Comparison of ENCODE assay signal across 8 cellular contexts in the genomic region with DNA sequence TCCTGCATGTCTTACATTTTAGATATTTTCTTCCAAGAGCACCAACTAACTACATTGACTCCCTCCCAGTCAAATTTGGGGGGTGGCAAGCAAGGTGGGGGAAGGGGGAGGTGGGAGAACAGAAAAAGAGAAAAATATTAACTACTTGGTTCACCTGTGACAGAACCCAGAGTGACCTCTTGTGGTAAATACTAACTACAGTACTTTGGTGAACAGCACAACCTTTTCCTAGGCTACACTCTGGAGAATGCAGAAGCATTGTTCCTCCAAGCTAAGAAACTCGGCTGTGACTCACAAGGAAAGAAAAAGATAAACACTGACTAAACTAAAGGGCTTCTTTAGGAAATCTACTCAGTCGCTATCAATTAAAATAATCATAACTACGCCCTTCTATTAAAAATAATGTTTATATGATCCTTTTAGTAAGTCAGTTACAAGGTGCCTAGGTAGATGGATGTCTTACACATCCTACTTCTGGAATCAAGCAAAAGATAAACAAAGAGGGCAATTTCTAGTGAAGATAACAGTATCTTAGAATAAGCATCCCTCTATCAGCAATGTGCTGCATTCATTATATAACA. TPM values are rescaled to one million over a fixed set of nuclear protein-coding genes. Genes with fewer than 3 reads are reported as not detected.
A peak's percentile ranks its signal among the peaks of the same experiment; 100 is the strongest.
DNase-seq lines count a peak whose midpoint lies in the region; ATAC-seq and TF ChIP-seq lines count a peak whose summit lies in the region.

No MANE protein-coding gene starts in this region.

- H3K9me2 ChIP-seq in OCI-LY7 (ENCODE audit: insufficient read depth, low read length) = no peaks in the 10 kb centered on the region

- H3K27ac Mint-ChIP-seq in stimulated activated naive CD8-positive, alpha-beta T cell treated with anti-CD3 and anti-CD28 coated beads, Interleukin-15, amount 100 ng/mL, for 72 hours = no peak overlapping the region

- peaks cover 2% of the 10 kb centered on the region for H3K4me1 Mint-ChIP-seq in stimulated activated naive CD8-positive, alpha-beta T cell treated with anti-CD3 and anti-CD28 coated beads, Interleukin-15, amount 100 ng/mL, for 72 hours

- ATAC-seq in GM18520 (IDR thresholded peaks at IDR 0.05; ENCODE audit: unreplicated experiment) = no peak
- ATAC-seq in GM21529 (IDR thresholded peaks at IDR 0.05; ENCODE audit: unreplicated experiment) = no peak
- no peak for ATAC-seq in stimulated activated naive CD8-positive, alpha-beta T cell treated with anti-CD3 and anti-CD28 coated beads, Interleukin-15, amount 100 ng/mL, for 72 hours

- no peaks in the 10 kb centered on the region for H4K20me1 ChIP-seq in OCI-LY7 (ENCODE audit: insufficient read depth, low read length)

- H3K79me2 ChIP-seq in OCI-LY7 (ENCODE audit: insufficient read depth, low read depth, low read length) = no peaks in the 10 kb centered on the region

- CTCF ChIA-PET in OCI-LY7 (lab: Charles Lee; ENCODE audit: unreplicated experiment) = no interaction called here

- H3K4me1 ChIP-seq in OCI-LY7 (ENCODE audit: insufficient read depth, low read length, poor library complexity, severe bottlenecking) = no peaks in the 10 kb centered on the region

- BruUV-seq in OCI-LY7 (replicated peaks; lab: Mats Ljungman, UMichigan) = no TSS peak

- intact Hi-C loops in OCI-LY7 (cut with micrococcal nuclease; ENCODE audit: unreplicated experiment) = no loop called here

- DNase-seq in ACHN = peak; percentile 42
- DNase-seq in HS-5 (ENCODE audit: low read depth) = peak; percentile 1
- DNase-seq in OCI-LY7 (ENCODE audit: low spot score) = peak; percentile 13
- DNase-seq in fibroblast of the aortic adventitia (ENCODE audit: low read depth) = peak; percentile 73
- no peak for DNase-seq in stimulated activated naive CD8-positive, alpha-beta T cell treated with anti-CD3 and anti-CD28 coated beads, Interleukin-15, amount 100 ng/mL, for 72 hours
- DNase-seq in stimulated activated CD4-positive, alpha-beta T cell treated with anti-CD3 and anti-CD28 coated beads, Interleukin-4, amount 100 ng/mL, for 24 hours = no peak

- in situ Hi-C loops in ACHN (cut with HindIII; ENCODE audit: low pct_ligation_motif_present, low pct_unique_long_range_greater_than_20kb, low sequenced_read_pairs) = no loop called here

- POLR2A ChIA-PET in OCI-LY7 (lab: Charles Lee) = no interaction called here

- H3K4me3 ChIP-seq in OCI-LY7 (ENCODE audit: low read depth, low read length, poor library complexity, severe bottlenecking) (no peak overlapping the region), fibroblast of the aortic adventitia (ENCODE audit: low read depth, low read length) (no peak overlapping the region)

- no peak overlapping the region for H3K4me3 Mint-ChIP-seq in stimulated activated naive CD8-positive, alpha-beta T cell treated with anti-CD3 and anti-CD28 coated beads, Interleukin-15, amount 100 ng/mL, for 72 hours

- no peak overlapping the region for H2AFZ ChIP-seq in OCI-LY7 (ENCODE audit: low read length)

- no peaks in the 10 kb centered on the region for H3K9me3 ChIP-seq in OCI-LY7 (ENCODE audit: low read length)

- TF ChIP-seq CTCF in OCI-LY7 (conservative IDR thresholded peaks at IDR 0.05; ENCODE audit: low read length) = peak; percentile 66
- TF ChIP-seq CTCF in fibroblast of the aortic adventitia (IDR thresholded peaks at IDR 0.05; ENCODE audit: insufficient read depth, low read length) = peak; percentile 34

- H3K9me3 Mint-ChIP-seq in stimulated activated naive CD8-positive, alpha-beta T cell treated with anti-CD3 and anti-CD28 coated beads, Interleukin-15, amount 100 ng/mL, for 72 hours = no peaks in the 10 kb centered on the region

- H3K36me3 ChIP-seq in OCI-LY7 (ENCODE audit: insufficient read depth, low read length) = no peaks in the 10 kb centered on the region

- peaks cover 8% of the 10 kb centered on the region for H3K27me3 Mint-ChIP-seq in stimulated activated naive CD8-positive, alpha-beta T cell treated with anti-CD3 and anti-CD28 coated beads, Interleukin-15, amount 100 ng/mL, for 72 hours

- H3K27ac ChIP-seq in OCI-LY7 (ENCODE audit: low read depth, low read length, poor library complexity, severe bottlenecking) = no peak overlapping the region

- H3K4me2 ChIP-seq in OCI-LY7 (ENCODE audit: low read length) = no peak overlapping the region

RNA-seq across cellular contexts. Expression of gene KCNH5, which starts 5.4 kb away (rescaled TPM):
- total RNA-seq in OCI-LY7 (2014; rRNA removed; shearing (Covaris generic)) = 0.13 TPM in 1 of 2 replicates, not detected in the other
- total RNA-seq in OCI-LY7 (2022) (not detected in 2 replicates), fibroblast of the aortic adventitia (ENCODE audit: low replicate concordance) (0.36 TPM in 1 of 2 replicates, not detected in the other)

Comparison
In these comparisons a context has a peak if more than half of its experiments do, and no peak if none do; other contexts are left out.
1. DNase-seq: peak in ACHN (single experiment), HS-5 (single experiment), OCI-LY7 (single experiment) and fibroblast of the aortic adventitia (single experiment); none in stimulated activated naive CD8-positive, alpha-beta T cell treated with anti-CD3 and anti-CD28 coated beads, Interleukin-15, amount 100 ng/mL, for 72 hours (0 of 2) and stimulated activated CD4-positive, alpha-beta T cell treated with anti-CD3 and anti-CD28 coated beads, Interleukin-4, amount 100 ng/mL, for 24 hours (single experiment).